In the genomic region with DNA sequence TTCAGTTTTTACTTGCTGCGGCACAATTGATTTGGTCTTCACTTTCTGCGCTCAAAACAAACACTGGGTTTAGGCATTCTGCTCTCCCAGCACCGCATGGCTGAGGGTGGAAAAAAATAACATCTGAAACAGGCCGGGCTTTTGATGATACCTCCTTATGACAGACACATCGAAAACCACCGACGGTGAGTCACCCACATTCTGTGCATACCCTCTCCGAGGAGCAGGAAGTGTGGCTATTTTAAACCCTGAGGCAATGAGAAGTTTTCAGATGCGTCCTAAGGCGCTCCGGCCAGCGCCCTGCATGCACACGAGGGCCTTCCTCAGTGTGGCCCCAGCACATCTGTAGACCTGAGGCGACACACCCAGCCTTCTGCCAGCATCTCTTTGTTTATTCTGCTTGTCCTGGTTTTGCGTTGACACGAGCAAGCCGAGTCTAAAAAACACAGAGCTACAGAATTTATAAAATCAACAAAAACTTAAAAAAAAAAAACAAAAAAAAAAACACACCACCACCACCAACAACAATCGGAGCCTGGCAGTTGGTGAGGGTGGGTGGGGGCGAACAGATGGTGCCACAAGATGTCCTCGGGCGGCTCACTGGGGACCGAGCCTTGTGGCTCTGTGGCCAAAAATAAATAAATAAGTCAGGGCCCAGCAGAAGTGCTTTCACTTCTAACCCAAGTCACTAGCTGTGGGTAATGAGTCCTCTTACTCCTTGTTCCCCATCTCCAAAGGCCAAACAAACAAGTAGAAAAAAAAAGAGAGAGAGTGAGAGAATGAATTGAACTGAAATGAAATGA, we compare ENCODE assay signal across 8 cellular contexts.
A peak's percentile ranks its signal among the peaks of the same experiment; 100 is the strongest.
DNase-seq lines count a peak whose midpoint lies in the region; ATAC-seq and TF ChIP-seq lines count a peak whose summit lies in the region.

No MANE protein-coding gene starts in this region.

- peak; percentile 100 for DNase-seq in ACHN
- DNase-seq in OCI-LY7 (ENCODE audit: low spot score) = peak; percentile 88
- DNase-seq in activated T-cell treated with anti-CD3 and anti-CD28 coated beads for 48 hours (ENCODE audit: low read depth) = peak; percentile 80
- DNase-seq in fibroblast of gingiva (ENCODE audit: low read depth) = peak; percentile 97
- DNase-seq in non-pigmented ciliary epithelial cell (ENCODE audit: low read depth) = peak; percentile 98
- peak; percentile 52 to 57 for DNase-seq in thyroid gland

- peak overlapping the region; percentile 51 for H3K4me2 ChIP-seq in OCI-LY7 (ENCODE audit: low read length)

- H3K36me3 ChIP-seq in OCI-LY7 (ENCODE audit: insufficient read depth, low read length) (no peaks in the 10 kb centered on the region), thyroid gland (no peaks in the 10 kb centered on the region)

- H2AFZ ChIP-seq in OCI-LY7 (ENCODE audit: low read length) = peak overlapping the region; percentile 88

- H3K27me3 ChIP-seq in thyroid gland = no peaks in the 10 kb centered on the region

- H3K9me2 ChIP-seq in OCI-LY7 (ENCODE audit: insufficient read depth, low read length) = no peaks in the 10 kb centered on the region

- TF ChIP-seq POLR2A in thyroid gland (IDR thresholded peaks at IDR 0.05) = no peak

- H3K27ac ChIP-seq in OCI-LY7 (ENCODE audit: low read depth, low read length, poor library complexity, severe bottlenecking) = peak overlapping the region; percentile 66
- H3K27ac ChIP-seq in thyroid gland = peak overlapping the region in 2 of 3 donors; percentile 27 to 47

- H3K4me1 ChIP-seq in OCI-LY7 (ENCODE audit: insufficient read depth, low read length, poor library complexity, severe bottlenecking) = peaks cover 33% of the 10 kb centered on the region
- H3K4me1 ChIP-seq in thyroid gland = peaks cover 0 to 19% of the 10 kb centered on the region in 2 donors

- H3K4me3 ChIP-seq in OCI-LY7 (ENCODE audit: low read depth, low read length, poor library complexity, severe bottlenecking) (peak overlapping the region; percentile 39), thyroid gland (replicated peaks in 1 of 3) (no peak overlapping the region)

- intact Hi-C loops in OCI-LY7 (cut with micrococcal nuclease; ENCODE audit: unreplicated experiment) = loop anchor here (2.0 to 5.0 kb wide), 6 partner anchors 48 to 310 kb away; a partner anchor contains a TSS
- intact Hi-C loops in thyroid gland (cut with DNase I) = no loop called here

- WGBS in thyroid gland, 2 donors = 39 to 44% methylated on average over 22 of the region's 22 CpGs

- in situ Hi-C loops in ACHN (cut with HindIII; ENCODE audit: low pct_ligation_motif_present, low pct_unique_long_range_greater_than_20kb, low sequenced_read_pairs) = no loop called here

- CTCF ChIA-PET in OCI-LY7 (lab: Charles Lee; ENCODE audit: unreplicated experiment) = no interaction called here

- TF ChIP-seq CTCF in OCI-LY7 (conservative IDR thresholded peaks at IDR 0.05; ENCODE audit: low read length) = no peak
- TF ChIP-seq CTCF in thyroid gland (IDR thresholded peaks at IDR 0.05) = no peak

- H3K9me3 ChIP-seq in OCI-LY7 (ENCODE audit: low read length) = no peaks in the 10 kb centered on the region
- H3K9me3 ChIP-seq in thyroid gland = no peaks in the 10 kb centered on the region

- H3K79me2 ChIP-seq in OCI-LY7 (ENCODE audit: insufficient read depth, low read depth, low read length) = no peaks in the 10 kb centered on the region

- ATAC-seq in GM18909 (IDR thresholded peaks at IDR 0.05; ENCODE audit: poor library complexity, unreplicated experiment) (peak; percentile 93), HG03097 (IDR thresholded peaks at IDR 0.05; ENCODE audit: low FRiP score, unreplicated experiment) (peak; percentile 85)

- no peaks in the 10 kb centered on the region for H4K20me1 ChIP-seq in OCI-LY7 (ENCODE audit: insufficient read depth, low read length)

- POLR2A ChIA-PET in OCI-LY7 (lab: Charles Lee) = interaction anchor here (0.6 to 1.7 kb wide), 14 partner anchors 8 to 1280 kb away, joined by 3 to 8 read pairs (median 4); no protein-coding TSS in a partner anchor

- no TSS peak for BruUV-seq in OCI-LY7 (replicated peaks; lab: Mats Ljungman, UMichigan)
